ENCODE assay signal across 27 cellular contexts in genomic region chr6:2718334-2719052, GRCh38. TPM values are rescaled to one million over a fixed set of nuclear protein-coding genes. Genes with fewer than 3 reads are reported as not detected.
DNase-seq lines count a peak whose midpoint lies in the region; ATAC-seq, FAIRE-seq and TF ChIP-seq lines count a peak whose summit lies in the region.
"Had no signal": no experiment of that assay in that cellular context is flagged by ENCODE, and none has a peak within 500 bp of the region (broad histone marks: within the 10 kb centered on the region; RNA-seq: fewer than 3 reads in every experiment).

No MANE protein-coding gene starts in this region.

- POLR2A ChIA-PET in K562 (lab: Yijun Ruan, JAX), result interaction anchor here (0.6 to 1.5 kb wide), 7 partner anchors 14 to 631 kb away, joined by 3 to 4 read pairs (median 3); no protein-coding TSS in a partner anchor

- CTCF ChIA-PET in K562 (lab: Yijun Ruan, JAX; ENCODE audit: low intra/inter-chr PET ratio), result no interaction called here

- intact Hi-C loops in K562 (cut with micrococcal nuclease), result no loop called here

- peak overlapping the region; percentile 41 to 71 (median 62) for H3K4me2 ChIP-seq in BLaER1 treated with 17β-estradiol and CSF1 and Interleukin-3, amounts not matched to agents 10 nM and 100 nM
- peak overlapping the region; percentile 22; the same call in 1 of the 2 replicates for H3K4me2 ChIP-seq in K562 (ENCODE audit: insufficient read depth, low read length)
- H3K4me2 ChIP-seq: KMS-11 had no signal

- no peak; the same call in 1 of the 2 replicates for TF ChIP-seq EP300 in K562 (IDR thresholded peaks at IDR 0.05; ENCODE audit: low read length)

- no peak overlapping the region for H3K4me3 Mint-ChIP-seq in activated T-cell treated with anti-CD3 and anti-CD28 coated beads, Interleukin-2, amount 50 U/mL, for 72 hours
- H3K4me3 Mint-ChIP-seq: activated B cell treated with CpG ODN at 0.5 μM for 24 hours; activated CD4-positive, alpha-beta memory T cell treated with anti-CD3 and anti-CD28 coated beads for 36 hours; activated naive CD8-positive, alpha-beta T cell treated with anti-CD3 and anti-CD28 coated beads, Interleukin-2, amount 50 U/mL, for 24 hours; CD4-positive, alpha-beta T cell; immature natural killer cell; nephron progenitor cell; T-helper 2 cell treated with Interferon-gamma antibody and Interleukin-4, amounts not matched to agents 5 μg/mL and 100 μg/mL, for 36 hours had no signal

- H3K4me1 ChIP-seq in BLaER1 treated with 17β-estradiol and CSF1 and Interleukin-3, amounts not matched to agents 10 nM and 100 nM, result peaks cover 10 to 18% (median 12%) of the 10 kb centered on the region in 10 experiments; a peak in 19 of 20 replicates
- peaks cover 0 to 15% of the 10 kb centered on the region in 2 experiments; a peak in 2 of 5 replicates for H3K4me1 ChIP-seq in K562 (replicated peaks in 1 of 2; ENCODE audit: control insufficient read depth in 2 of 2, insufficient read depth in 2 of 2, low read length in 2 of 2)
- H3K4me1 ChIP-seq: left lung, parathyroid adenoma, Peyer's patch, upper lobe of right lung had no signal

- H3K9me3 Mint-ChIP-seq in activated T-cell treated with anti-CD3 and anti-CD28 coated beads, Interleukin-2, amount 50 U/mL, for 72 hours, result peaks cover 0 to 6% of the 10 kb centered on the region in 2 donors
- H3K9me3 Mint-ChIP-seq: T-helper 2 cell treated with Interferon-gamma antibody and Interleukin-4, amounts not matched to agents 5 μg/mL and 100 μg/mL, for 36 hours had no signal

- no peaks in the 10 kb centered on the region for H3K27me3 Mint-ChIP-seq in activated T-cell treated with anti-CD3 and anti-CD28 coated beads, Interleukin-2, amount 50 U/mL, for 72 hours (ENCODE audit: low read depth)
- H3K27me3 Mint-ChIP-seq: activated B cell treated with CpG ODN at 0.5 μM for 24 hours; activated CD4-positive, alpha-beta memory T cell treated with anti-CD3 and anti-CD28 coated beads for 36 hours; activated naive CD8-positive, alpha-beta T cell treated with anti-CD3 and anti-CD28 coated beads, Interleukin-2, amount 50 U/mL, for 24 hours; CD4-positive, alpha-beta T cell had no signal

- in situ Hi-C loops in KBM-7 (cut with MboI; ENCODE audit: low pct_unique_long_range_greater_than_20kb, low sequenced_read_pairs), result no loop called here
- in situ Hi-C loops in K562 (cut with MboI), result no loop called here

- H3K27ac ChIP-seq in BLaER1 treated with 17β-estradiol and CSF1 and Interleukin-3, amounts not matched to agents 10 nM and 100 nM, result peak overlapping the region; percentile 38 to 75 (median 60); a peak in 20 of 22 replicates
- peak overlapping the region; percentile 44; the same call in 1 of the 3 replicates for H3K27ac ChIP-seq in K562 (ENCODE audit: extremely low read depth, low read depth, low read length)
- H3K27ac ChIP-seq: heart left ventricle, KMS-11, parathyroid adenoma, Peyer's patch, right lobe of liver, upper lobe of right lung had no signal

- WGBS in K562 (ENCODE audit: insufficient coverage, low coverage, missing lambda C conversion rate), result 7% methylated on average over 4 of the region's 4 CpGs

- H2AFZ ChIP-seq in K562 (ENCODE audit: low read depth, low read length), result peak overlapping the region; percentile 77
- H2AFZ ChIP-seq: parathyroid adenoma had no signal

- H4K20me1 ChIP-seq in BLaER1 treated with 17β-estradiol and CSF1 and Interleukin-3, amounts not matched to agents 10 nM and 100 nM, result no peaks in the 10 kb centered on the region
- no peaks in the 10 kb centered on the region for H4K20me1 ChIP-seq in K562 (replicated peaks; ENCODE audit: control insufficient read depth, insufficient read depth, low read length)

- H3K36me3 Mint-ChIP-seq in activated T-cell treated with anti-CD3 and anti-CD28 coated beads, Interleukin-2, amount 50 U/mL, for 72 hours (ENCODE audit: insufficient read depth in 2 of 2), result peaks cover 2 to 8% of the 10 kb centered on the region in 2 donors

- TF ChIP-seq CTCF in K562 (IDR thresholded peaks at IDR 0.05 in 2 of 3, conservative IDR thresholded peaks at IDR 0.05 in 1 of 3; ENCODE audit: insufficient read depth in 2 of 3, low read depth in 1 of 3, low read length in 3 of 3), result no peak

- TF ChIP-seq POLR2A in K562 (conservative IDR thresholded peaks at IDR 0.05), result no peak

- ATAC-seq in K562 (peak; percentile 50), GM19324 (IDR thresholded peaks at IDR 0.05; ENCODE audit: low FRiP score, unreplicated experiment) (no peak)
- no peak for ATAC-seq in activated T-cell treated with anti-CD3 and anti-CD28 coated beads, Interleukin-2, amount 50 U/mL, for 72 hours (replicated peaks in 1 of 2)
- ATAC-seq: activated naive CD8-positive, alpha-beta T cell treated with anti-CD3 and anti-CD28 coated beads, Interleukin-2, amount 50 U/mL, for 24 hours; heart left ventricle; left lung; right lobe of liver; upper lobe of right lung had no signal

- H3K27me3 ChIP-seq in BLaER1 treated with 17β-estradiol and CSF1 and Interleukin-3, amounts not matched to agents 10 nM and 100 nM, result no peaks in the 10 kb centered on the region
- H3K27me3 ChIP-seq in K562 (ENCODE audit: control insufficient read depth in 2 of 2, insufficient read depth in 2 of 2, low read length in 2 of 2), result no peaks in the 10 kb centered on the region
- H3K27me3 ChIP-seq in MG63, result no peaks in the 10 kb centered on the region
- H3K27me3 ChIP-seq: heart left ventricle, left lung, Peyer's patch, right lobe of liver, upper lobe of right lung had no signal

- no peak for FAIRE-seq in K562 (lab: Jason Lieb, UNC)

- DNase-seq in KBM-7 (peak; percentile 64), K562 (ENCODE audit: extremely low read depth in 1 of 4, low spot score in 3 of 4) (no peak), iris pigment epithelial cell (ENCODE audit: low read depth) (peak; percentile 60), MG63 (no peak)
- DNase-seq in activated T-cell treated with anti-CD3 and anti-CD28 coated beads, Interleukin-2, amount 50 U/mL, for 72 hours, result no peak
- DNase-seq in activated T-cell treated with anti-CD3 and anti-CD28 coated beads, Interleukin-2, amount 50 U/mL, for 1 hour, result no peak
- DNase-seq: activated B cell treated with CpG ODN at 0.5 μM for 24 hours; activated CD4-positive, alpha-beta memory T cell treated with anti-CD3 and anti-CD28 coated beads for 36 hours; activated effector memory CD4-positive, alpha-beta T cell treated with anti-CD3 and anti-CD28 coated beads, Interleukin-2, amount 50 U/mL, for 16 hours; activated naive CD8-positive, alpha-beta T cell treated with anti-CD3 and anti-CD28 coated beads, Interleukin-2, amount 50 U/mL, for 24 hours; CD4-positive, alpha-beta T cell; cortex of kidney; DMS153; heart left ventricle; immature natural killer cell; left lung; NCI-H1105; NCI-H2081 treated with DMSO at 0.1 percent for 48 hours; nephron progenitor cell; Peyer's patch; right lobe of liver; upper lobe of right lung had no signal

- peak overlapping the region in 4 of 11 experiments; percentile 6 to 49 (median 38); a peak in 5 of 22 replicates for H3K9ac ChIP-seq in BLaER1 treated with 17β-estradiol and CSF1 and Interleukin-3, amounts not matched to agents 10 nM and 100 nM
- no peak overlapping the region for H3K9ac ChIP-seq in K562 (ENCODE audit: insufficient read depth in 1 of 2, low read depth in 2 of 2, low read length in 2 of 2)
- H3K9ac ChIP-seq: KMS-11, parathyroid adenoma had no signal

- peaks cover 8 to 37% (median 28%) of the 10 kb centered on the region in 11 experiments; a peak in 17 of 22 replicates for H3K9me3 ChIP-seq in BLaER1 treated with 17β-estradiol and CSF1 and Interleukin-3, amounts not matched to agents 10 nM and 100 nM (replicated peaks in 1 of 11)
- H3K9me3 ChIP-seq in K562 (replicated peaks; ENCODE audit: control insufficient read depth, insufficient read depth, low read depth, low read length) (no peaks in the 10 kb centered on the region), MG63 (no peaks in the 10 kb centered on the region)
- H3K9me3 ChIP-seq: Peyer's patch, right lobe of liver had no signal

- TF ChIP-seq RAD21 in K562 (CRISPR knock-in tag; conservative IDR thresholded peaks at IDR 0.05 in 1 of 2, IDR thresholded peaks at IDR 0.05 in 1 of 2), result no peak

- peak overlapping the region in 1 of 10 experiments; percentile 12; a peak in 1 of 20 replicates for H3K4me3 ChIP-seq in BLaER1 treated with 17β-estradiol and CSF1 and Interleukin-3, amounts not matched to agents 10 nM and 100 nM
- H3K4me3 ChIP-seq in K562, result no peak overlapping the region
- no peak overlapping the region for H3K4me3 ChIP-seq in MG63
- H3K4me3 ChIP-seq: heart left ventricle, left lung, Peyer's patch, right lobe of liver, upper lobe of right lung had no signal

- H3K9me1 ChIP-seq in K562 (ENCODE audit: control insufficient read depth, insufficient read depth, low read length), result no peaks in the 10 kb centered on the region

- no peaks in the 10 kb centered on the region for H3K36me3 ChIP-seq in BLaER1 treated with 17β-estradiol and CSF1 and Interleukin-3, amounts not matched to agents 10 nM and 100 nM
- H3K36me3 ChIP-seq in K562 (ENCODE audit: control insufficient read depth, insufficient read depth, low read length) (no peaks in the 10 kb centered on the region), MG63 (no peaks in the 10 kb centered on the region)
- H3K36me3 ChIP-seq: heart left ventricle, left lung, Peyer's patch, right lobe of liver, upper lobe of right lung had no signal

- peaks cover 6% of the 10 kb centered on the region for H3K4me1 Mint-ChIP-seq in activated T-cell treated with anti-CD3 and anti-CD28 coated beads, Interleukin-2, amount 50 U/mL, for 72 hours (ENCODE audit: low read depth)
- H3K4me1 Mint-ChIP-seq: immature natural killer cell, nephron progenitor cell had no signal

- no TSS peak for BruUV-seq in K562 (replicated peaks; lab: Mats Ljungman, UMichigan)

- H3K79me2 ChIP-seq in K562 (ENCODE audit: control insufficient read depth, insufficient read depth, low read length), result no peaks in the 10 kb centered on the region
- H3K79me2 ChIP-seq: parathyroid adenoma had no signal

- no peak overlapping the region for H3K27ac Mint-ChIP-seq in activated T-cell treated with anti-CD3 and anti-CD28 coated beads, Interleukin-2, amount 50 U/mL, for 72 hours
- H3K27ac Mint-ChIP-seq: activated B cell treated with CpG ODN at 0.5 μM for 24 hours; activated CD4-positive, alpha-beta memory T cell treated with anti-CD3 and anti-CD28 coated beads for 36 hours; activated naive CD8-positive, alpha-beta T cell treated with anti-CD3 and anti-CD28 coated beads, Interleukin-2, amount 50 U/mL, for 24 hours; CD4-positive, alpha-beta T cell; nephron progenitor cell; T-helper 2 cell treated with Interferon-gamma antibody and Interleukin-4, amounts not matched to agents 5 μg/mL and 100 μg/mL, for 36 hours had no signal

RNA-seq across cellular contexts. Expression of gene MYLK4, which starts 32.2 kb away (rescaled TPM):
- 0.07 and 0.16 TPM in 2 replicates for total RNA-seq in K562 (2011; cell fraction: chromatin; rRNA removed; ENCODE audit: low replicate concordance)
- under 0.01 TPM in 1 of 2 replicates, not detected in the other for total RNA-seq in K562 (2011; cell fraction: nucleolus; rRNA removed)
- 0.07 TPM in 1 of 2 replicates, not detected in the other for total RNA-seq in K562 (2011; cell fraction: nucleoplasm; rRNA removed)
- total RNA-seq in K562 (2014; rRNA removed) (0.04 and 0.09 TPM in 2 replicates), K562 (2014; rRNA removed; fragmentation: Illumina TruSeq; extraction: Trizol) (0.04 and 0.06 TPM in 2 replicates), K562 (2015; rRNA removed; fragmentation: Illumina TruSeq; extraction: Trizol) (0.07 and 0.15 TPM in 2 replicates), K562 (2021) (0.02 and 0.07 TPM in 2 replicates)
- polyA plus RNA-seq in K562 (2011; rRNA removed) (0.03 and 0.09 TPM in 2 replicates), K562 (2014; fragmentation: Illumina TruSeq; extraction: Trizol) (0.03 and 0.06 TPM in 2 replicates), K562 (2014; fragmentation: Nextera tagmentation; extraction: Ambion mirVana) (under 1 TPM; 0.01 to 0.03 TPM), K562 (2014; rRNA removed) (0.15 and 0.30 TPM in 2 replicates)
- 0.01 and 0.09 TPM in 2 replicates for polyA plus RNA-seq in K562 (2011; cell fraction: cytosol; rRNA removed)
- 0.30 and 0.67 TPM in 2 replicates for polyA plus RNA-seq in K562 (2011; cell fraction: nucleus; rRNA removed)
- polyA plus RNA-seq in K562 (2012), result 0.07 and 0.25 TPM in 2 replicates
- polyA minus RNA-seq in K562 (2011; rRNA and poly(A)+ RNA removed), result 0.09 TPM in 1 of 2 replicates, not detected in the other
- not detected in 2 replicates for polyA minus RNA-seq in K562 (2011; cell fraction: cytosol; rRNA and poly(A)+ RNA removed)
- under 0.01 and 0.22 TPM in 2 replicates for polyA minus RNA-seq in K562 (2011; cell fraction: nucleus; rRNA and poly(A)+ RNA removed)
- under 1 TPM; 0.37 to 0.72 TPM for total RNA-seq in activated T-cell treated with anti-CD3 and anti-CD28 coated beads, Interleukin-2, amount 50 U/mL, for 72 hours
- not detected in 2 replicates for total RNA-seq in MG63 (2014; rRNA removed; shearing (Covaris generic); ENCODE audit: low replicate concordance)

RNA-seq across cellular contexts. Expression of gene WRNIP1, which starts 46.7 kb away (rescaled TPM):
- 22.1 and 23.9 TPM in 2 replicates for total RNA-seq in K562 (2011; cell fraction: chromatin; rRNA removed; ENCODE audit: low replicate concordance)
- 25.7 and 28.6 TPM in 2 replicates for total RNA-seq in K562 (2011; cell fraction: nucleolus; rRNA removed)
- total RNA-seq in K562 (2011; cell fraction: nucleoplasm; rRNA removed), result 23.4 and 25.1 TPM in 2 replicates
- total RNA-seq in K562 (2014; rRNA removed) (57.6 and 66.2 TPM in 2 replicates), K562 (2014; rRNA removed; fragmentation: Illumina TruSeq; extraction: Trizol) (35.8 and 41.6 TPM in 2 replicates), K562 (2015; rRNA removed; fragmentation: Illumina TruSeq; extraction: Trizol) (57.9 and 59.8 TPM in 2 replicates), K562 (2021) (43.6 and 48.6 TPM in 2 replicates)
- polyA plus RNA-seq in K562 (2011; rRNA removed) (38.9 and 44.1 TPM in 2 replicates), K562 (2014; fragmentation: Illumina TruSeq; extraction: Trizol) (52.1 and 63.6 TPM in 2 replicates), K562 (2014; fragmentation: Nextera tagmentation; extraction: Ambion mirVana) (10 to 100 TPM; 13.2 to 15.9 TPM), K562 (2014; rRNA removed) (58.3 and 59.8 TPM in 2 replicates)
- 48.7 and 64.2 TPM in 2 replicates for polyA plus RNA-seq in K562 (2011; cell fraction: cytosol; rRNA removed)
- 70.8 and 98.6 TPM in 2 replicates for polyA plus RNA-seq in K562 (2011; cell fraction: nucleus; rRNA removed)
- polyA plus RNA-seq in K562 (2012), result 48.5 and 50.6 TPM in 2 replicates
- polyA minus RNA-seq in K562 (2011; rRNA and poly(A)+ RNA removed), result 32.3 and 38.6 TPM in 2 replicates
- 23.3 and 23.9 TPM in 2 replicates for polyA minus RNA-seq in K562 (2011; cell fraction: cytosol; rRNA and poly(A)+ RNA removed)
- 36.5 and 48.5 TPM in 2 replicates for polyA minus RNA-seq in K562 (2011; cell fraction: nucleus; rRNA and poly(A)+ RNA removed)
- 10 to 100 TPM; 40.9 to 47.1 TPM for total RNA-seq in activated T-cell treated with anti-CD3 and anti-CD28 coated beads, Interleukin-2, amount 50 U/mL, for 72 hours
- total RNA-seq in MG63 (2014; rRNA removed; shearing (Covaris generic); ENCODE audit: low replicate concordance), result 41.7 and 53.3 TPM in 2 replicates

Comparison
In these comparisons a context has a peak if more than half of its experiments do, and no peak if none do; other contexts are left out.
1. DNase-seq: peak in KBM-7 (single experiment) and iris pigment epithelial cell (single experiment); none in K562 (0 of 4), activated T-cell treated with anti-CD3 and anti-CD28 coated beads, Interleukin-2, amount 50 U/mL, for 72 hours (0 of 2), activated T-cell treated with anti-CD3 and anti-CD28 coated beads, Interleukin-2, amount 50 U/mL, for 1 hour (single experiment) and MG63 (single experiment).